ENCODE assay signal across 12 cellular contexts in genomic region chr9:22237497-22238363, GRCh38.
DNase-seq lines count a peak whose midpoint lies in the region; ATAC-seq and TF ChIP-seq lines count a peak whose summit lies in the region.
"Had no signal": no experiment of that assay in that cellular context is flagged by ENCODE, and none has a peak within 500 bp of the region (broad histone marks: within the 10 kb centered on the region; RNA-seq: fewer than 3 reads in every experiment).

No MANE protein-coding gene starts in this region.

- H3K4me3 Mint-ChIP-seq in stimulated activated naive CD8-positive, alpha-beta T cell treated with anti-CD3 and anti-CD28 coated beads, Interleukin-15, amount 100 ng/mL, for 72 hours: peak overlapping the region in 1 of 2 donors; percentile 17
- H3K4me3 Mint-ChIP-seq: neural crest cell had no signal

- H3K27me3 Mint-ChIP-seq in stimulated activated naive CD8-positive, alpha-beta T cell treated with anti-CD3 and anti-CD28 coated beads, Interleukin-15, amount 100 ng/mL, for 72 hours: peaks cover 34% of the 10 kb centered on the region

- H3K27me3 ChIP-seq in foreskin keratinocyte (no peaks in the 10 kb centered on the region), psoas muscle (ENCODE audit: insufficient read depth in 3 of 3, low read length in 2 of 3) (no peaks in the 10 kb centered on the region)

- peaks cover 44% of the 10 kb centered on the region for H3K4me1 ChIP-seq in foreskin keratinocyte
- H3K4me1 ChIP-seq in psoas muscle: no peaks in the 10 kb centered on the region

- H3K4me3 ChIP-seq in psoas muscle: no peak overlapping the region

- H3K27ac ChIP-seq in foreskin keratinocyte (peak overlapping the region; percentile 95), psoas muscle (no peak overlapping the region)

- H3K36me3 ChIP-seq in psoas muscle (ENCODE audit: insufficient read depth in 1 of 2, low read depth in 1 of 2): no peaks in the 10 kb centered on the region

- H3K27ac Mint-ChIP-seq in stimulated activated naive CD8-positive, alpha-beta T cell treated with anti-CD3 and anti-CD28 coated beads, Interleukin-15, amount 100 ng/mL, for 72 hours: no peak overlapping the region

- ATAC-seq in activated CD4-positive, CD25-positive, alpha-beta regulatory T cell treated with anti-CD3 and anti-CD28 coated beads, Interleukin-2, amount 50 U/mL, for 24 hours: peak; percentile 12 to 39
- ATAC-seq in SK-N-SH treated with all-trans-retinoic acid at 6 μM for 48 hours (peak; percentile 96), foreskin keratinocyte (peak; percentile 92), psoas muscle (no peak)
- peak; percentile 42 for ATAC-seq in stimulated activated naive CD8-positive, alpha-beta T cell treated with anti-CD3 and anti-CD28 coated beads, Interleukin-15, amount 100 ng/mL, for 72 hours

- no peaks in the 10 kb centered on the region for H3K9me3 ChIP-seq in psoas muscle

- intact Hi-C loops in psoas muscle (cut with DNase I): loop anchor here in 1 of 2 donors (2.0 to 10.0 kb wide), 3 partner anchors 113 to 425 kb away; no protein-coding TSS in a partner anchor

- peaks cover 6 to 7% of the 10 kb centered on the region in 2 donors for H3K9me3 Mint-ChIP-seq in stimulated activated naive CD8-positive, alpha-beta T cell treated with anti-CD3 and anti-CD28 coated beads, Interleukin-15, amount 100 ng/mL, for 72 hours

- WGBS in psoas muscle, 3 donors: 86 to 91% (median 88%) methylated on average over 3 of the region's 3 CpGs

- TF ChIP-seq CTCF in foreskin keratinocyte (conservative IDR thresholded peaks at IDR 0.05) (no peak), psoas muscle (IDR thresholded peaks at IDR 0.05) (no peak), GM10266 (IDR thresholded peaks at IDR 0.05; ENCODE audit: control insufficient read depth, insufficient read depth, low read depth, missing control alignments) (no peak)

- peaks cover 66% of the 10 kb centered on the region for H3K4me1 Mint-ChIP-seq in stimulated activated naive CD8-positive, alpha-beta T cell treated with anti-CD3 and anti-CD28 coated beads, Interleukin-15, amount 100 ng/mL, for 72 hours
- H3K4me1 Mint-ChIP-seq: neural crest cell had no signal

- DNase-seq in activated CD4-positive, CD25-positive, alpha-beta regulatory T cell treated with anti-CD3 and anti-CD28 coated beads, Interleukin-2, amount 50 U/mL, for 72 hours: no peak
- DNase-seq in foreskin keratinocyte (peak; percentile 74 to 87), psoas muscle (no peak), GM10266 (ENCODE audit: extremely low spot score) (no peak), C1 segment of cervical spinal cord (lab: John Stamatoyannopoulos, UW) (no peak)
- DNase-seq in stimulated activated naive CD8-positive, alpha-beta T cell treated with anti-CD3 and anti-CD28 coated beads, Interleukin-15, amount 100 ng/mL, for 72 hours: no peak
- DNase-seq: activated gamma-delta T cell, glutamatergic neuron, NCI-H2081 treated with DMSO at 0.1 percent for 48 hours had no signal

TF ChIP-seq in SK-N-SH treated with all-trans-retinoic acid at 6 μM for 48 hours, 23 proteins besides CTCF, POLR2A, EP300 and RAD21:
- TF ChIP-seq ISL1 (CRISPR knock-in tag; IDR thresholded peaks at IDR 0.05): 0 out of 2 replicates have a peak, but pooled peaks have one; percentile 10
- 0 out of 2 replicates have a peak, but pooled peaks have one; percentile 13 for TF ChIP-seq CSDC2 (CRISPR knock-in tag; IDR thresholded peaks at IDR 0.05)
- TF ChIP-seq ZFP3 (CRISPR knock-in tag; IDR thresholded peaks at IDR 0.05): 0 out of 2 replicates have a peak, but pooled peaks have one; percentile 15
- TF ChIP-seq ARNTL (CRISPR knock-in tag; IDR thresholded peaks at IDR 0.05; ENCODE audit: borderline replicate concordance, low read depth): no peak

Comparison
In these comparisons a context has a peak if more than half of its experiments do, and no peak if none do; other contexts are left out.
1. ATAC-seq: peak in activated CD4-positive, CD25-positive, alpha-beta regulatory T cell treated with anti-CD3 and anti-CD28 coated beads, Interleukin-2, amount 50 U/mL, for 24 hours (2 of 2), SK-N-SH treated with all-trans-retinoic acid at 6 μM for 48 hours (single experiment), foreskin keratinocyte (single experiment) and stimulated activated naive CD8-positive, alpha-beta T cell treated with anti-CD3 and anti-CD28 coated beads, Interleukin-15, amount 100 ng/mL, for 72 hours (single experiment); none in psoas muscle (0 of 4).
2. DNase-seq: peak in foreskin keratinocyte (2 of 2); none in activated CD4-positive, CD25-positive, alpha-beta regulatory T cell treated with anti-CD3 and anti-CD28 coated beads, Interleukin-2, amount 50 U/mL, for 72 hours (single experiment), stimulated activated naive CD8-positive, alpha-beta T cell treated with anti-CD3 and anti-CD28 coated beads, Interleukin-15, amount 100 ng/mL, for 72 hours (0 of 2), psoas muscle (0 of 2), GM10266 (single experiment) and C1 segment of cervical spinal cord (0 of 14).